23 cellular contexts compared by ENCODE assay signal in the genomic region with DNA sequence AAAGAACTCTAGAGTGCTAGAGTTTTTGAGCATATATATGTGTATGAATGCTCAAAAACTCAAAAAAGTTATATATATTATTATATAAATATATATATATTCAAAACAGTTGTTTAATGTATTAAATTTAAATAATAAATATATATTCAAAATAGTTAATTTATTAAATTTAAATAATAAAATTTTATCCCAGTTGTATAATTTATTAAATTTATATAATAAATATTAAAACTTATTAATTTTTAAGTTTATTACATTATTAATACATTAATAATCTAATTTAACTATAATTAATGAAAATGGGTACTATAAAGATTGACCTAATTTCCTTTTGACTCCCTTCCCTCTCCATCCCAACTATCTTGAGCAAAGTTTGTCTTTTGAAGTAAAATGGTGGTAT.
"Had no signal": no experiment of that assay in that cellular context is flagged by ENCODE, and none has a peak within 500 bp of the region (broad histone marks: within the 10 kb centered on the region; RNA-seq: fewer than 3 reads in every experiment).

No MANE protein-coding gene starts in this region.

- H3K36me3 ChIP-seq: gastroesophageal sphincter, heart left ventricle, left lung, neutrophil, prostate gland, right atrium auricular region, suprapubic skin, transverse colon had no signal

- H3K9me3 ChIP-seq: gastroesophageal sphincter, heart left ventricle, left lung, mucosa of descending colon, neutrophil, prostate gland, right atrium auricular region, suprapubic skin, transverse colon had no signal

- H3K27ac ChIP-seq: epithelial cell of prostate, gastroesophageal sphincter, hepatocyte, left lung, neutrophil, prostate gland, right atrium auricular region, suprapubic skin had no signal

- DNase-seq: cortex of kidney; effector CD4-positive, alpha-beta T cell; foreskin fibroblast; heart left ventricle; left cardiac atrium; left lung; mesenchymal stem cell; mucosa of descending colon; naive B cell; stimulated activated CD4-positive, alpha-beta T cell treated with anti-CD3 and anti-CD28 coated beads, Interleukin-4, amount 100 ng/mL, for 4 hours; stimulated activated naive CD4-positive, alpha-beta T cell; stimulated activated naive CD8-positive, alpha-beta T cell treated with anti-CD3 and anti-CD28 coated beads, Interleukin-15, amount 100 ng/mL, for 72 hours; transverse colon had no signal

- H3K4me3 ChIP-seq: gastroesophageal sphincter, heart left ventricle, hepatocyte, left lung, mucosa of descending colon, prostate gland, right atrium auricular region, suprapubic skin, transverse colon had no signal

- H3K27me3 ChIP-seq: gastroesophageal sphincter, heart left ventricle, hepatocyte, left lung, neutrophil, right atrium auricular region, suprapubic skin, transverse colon had no signal

- H3K4me1 ChIP-seq: gastroesophageal sphincter, left lung, prostate gland, right atrium auricular region, suprapubic skin, transverse colon had no signal

- ATAC-seq: esophagus mucosa; gastroesophageal sphincter; heart left ventricle; left cardiac atrium; left lung; mucosa of descending colon; natural killer cell treated with Interleukin-12 subunit alpha and Interleukin-12 subunit beta and Interleukin-15 and Interleukin-18, amount 100 ng/mL, for 72 hours; sciatic nerve; stimulated activated naive CD8-positive, alpha-beta T cell treated with anti-CD3 and anti-CD28 coated beads, Interleukin-15, amount 100 ng/mL, for 72 hours had no signal
